Comparison of ENCODE assay signal across 27 cellular contexts in genomic region chr5:77083088-77083487, GRCh38. TPM values are rescaled to one million over a fixed set of nuclear protein-coding genes. Genes with fewer than 3 reads are reported as not detected.
A peak's percentile ranks its signal among the peaks of the same experiment; 100 is the strongest.
DNase-seq lines count a peak whose midpoint lies in the region; ATAC-seq, FAIRE-seq and TF ChIP-seq lines count a peak whose summit lies in the region.
"Had no signal": no experiment of that assay in that cellular context is flagged by ENCODE, and none has a peak within 500 bp of the region (broad histone marks: within the 10 kb centered on the region; RNA-seq: fewer than 3 reads in every experiment).

No MANE protein-coding gene starts in this region.

- H3K4me1 ChIP-seq in K562 (replicated peaks in 1 of 2; ENCODE audit: control insufficient read depth in 2 of 2, insufficient read depth in 2 of 2, low read length in 2 of 2) (peaks cover 0 to 5% of the 10 kb centered on the region in 2 experiments; a peak in 1 of 5 replicates), adrenal gland (replicated peaks in 1 of 2) (peaks cover 5 to 20% of the 10 kb centered on the region in 2 donors)
- peaks cover 5% of the 10 kb centered on the region for H3K4me1 ChIP-seq in effector memory CD4-positive, alpha-beta T cell (ENCODE audit: control insufficient read depth, insufficient read depth, low read length, poor library complexity, severe bottlenecking)
- H3K4me1 ChIP-seq: BE2C, SJCRH30 had no signal

- H2AFZ ChIP-seq in K562 (ENCODE audit: low read depth, low read length), result no peak overlapping the region

- BruUV-seq in K562 (replicated peaks; lab: Mats Ljungman, UMichigan), result no TSS peak

- in situ Hi-C loops in K562 (cut with MboI), result no loop called here

- intact Hi-C loops in K562 (cut with micrococcal nuclease), result no loop called here
- intact Hi-C loops in adrenal gland (cut with DNase I), result no loop called here

- H3K36me3 ChIP-seq in K562 (ENCODE audit: control insufficient read depth, insufficient read depth, low read length), result no peaks in the 10 kb centered on the region
- no peaks in the 10 kb centered on the region for H3K36me3 ChIP-seq in effector memory CD4-positive, alpha-beta T cell (ENCODE audit: control insufficient read depth, insufficient read depth, low read length)
- H3K36me3 ChIP-seq in adrenal gland (replicated peaks in 1 of 2), result no peaks in the 10 kb centered on the region
- H3K36me3 ChIP-seq: BE2C had no signal

- no peaks in the 10 kb centered on the region for H3K9me1 ChIP-seq in K562 (ENCODE audit: control insufficient read depth, insufficient read depth, low read length)

- no peak for FAIRE-seq in K562 (lab: Jason Lieb, UNC)
- FAIRE-seq: GM12891, H1 had no signal

- H4K20me1 ChIP-seq in K562 (replicated peaks; ENCODE audit: control insufficient read depth, insufficient read depth, low read length), result no peaks in the 10 kb centered on the region

- TF ChIP-seq POLR2A in K562 (conservative IDR thresholded peaks at IDR 0.05) (no peak), adrenal gland (IDR thresholded peaks at IDR 0.05) (no peak)

- H3K9me3 ChIP-seq in K562 (replicated peaks; ENCODE audit: control insufficient read depth, insufficient read depth, low read depth, low read length), result no peaks in the 10 kb centered on the region
- no peaks in the 10 kb centered on the region for H3K9me3 ChIP-seq in effector memory CD4-positive, alpha-beta T cell (ENCODE audit: control insufficient read depth, low read length)
- H3K9me3 ChIP-seq in adrenal gland (replicated peaks in 1 of 3), result no peaks in the 10 kb centered on the region
- H3K9me3 ChIP-seq: BE2C, SJCRH30 had no signal

- peak; percentile 40 for ATAC-seq in GM21723 (IDR thresholded peaks at IDR 0.05; ENCODE audit: unreplicated experiment)
- no peak for ATAC-seq in K562
- ATAC-seq in GM18511 (IDR thresholded peaks at IDR 0.05; ENCODE audit: unreplicated experiment), result no peak
- ATAC-seq: PC-3 had no signal

- no peak overlapping the region for H3K9ac ChIP-seq in K562 (ENCODE audit: insufficient read depth in 1 of 2, low read depth in 2 of 2, low read length in 2 of 2)

- TF ChIP-seq EP300 in K562 (IDR thresholded peaks at IDR 0.05; ENCODE audit: low read length), result no peak

- DNase-seq in NCI-H82 (lab: John Stamatoyannopoulos, UW), result peak; percentile 88
- DNase-seq in NCI-H82 treated with DMSO at 0.1 percent for 48 hours (lab: John Stamatoyannopoulos, UW; ENCODE audit: unreplicated experiment), result no peak
- DNase-seq in GM10266 (ENCODE audit: extremely low spot score), result peak; percentile 52
- DNase-seq in K562 (ENCODE audit: extremely low read depth in 1 of 4, low spot score in 3 of 4), result no peak
- DNase-seq in effector memory CD4-positive, alpha-beta T cell, result no peak
- no peak for DNase-seq in adrenal gland
- DNase-seq: 8988T; ACHN; BE2C; CD8-positive, alpha-beta memory T cell; DMS 273 treated with DMSO at 0.1 percent for 48 hours; DMS79 treated with DMSO at 0.1 percent for 48 hours; HCEC 1CT; NCI-H1048; NCI-H1694 treated with DMSO at 0.1 percent for 48 hours; NCI-H2081; NCI-H2227 treated with DMSO at 0.1 percent for 48 hours; NCI-H510A; NCI-H748 treated with DMSO at 0.1 percent for 48 hours; NK-92 treated with Interleukin-12 subunit alpha and Interleukin-12 subunit beta, amount 100 ng/mL, for 24 hours; PC-3; SJCRH30 had no signal

- no peak for TF ChIP-seq RAD21 in K562 (CRISPR knock-in tag; conservative IDR thresholded peaks at IDR 0.05 in 1 of 2, IDR thresholded peaks at IDR 0.05 in 1 of 2)

- POLR2A ChIA-PET in K562 (lab: Yijun Ruan, JAX), result no interaction called here

- CTCF ChIA-PET in K562 (lab: Yijun Ruan, JAX; ENCODE audit: low intra/inter-chr PET ratio), result no interaction called here

- H3K4me2 ChIP-seq in K562 (ENCODE audit: insufficient read depth, low read length), result no peak overlapping the region

- no peaks in the 10 kb centered on the region for H3K79me2 ChIP-seq in K562 (ENCODE audit: control insufficient read depth, insufficient read depth, low read length)

- H3K4me3 ChIP-seq in K562 (no peak overlapping the region), adrenal gland (no peak overlapping the region)
- H3K4me3 ChIP-seq in effector memory CD4-positive, alpha-beta T cell (ENCODE audit: insufficient read depth, low read depth, low read length, poor library complexity, severe bottlenecking), result no peak overlapping the region
- H3K4me3 ChIP-seq: SJCRH30 had no signal

- H3K27ac ChIP-seq in K562 (ENCODE audit: extremely low read depth, low read depth, low read length) (no peak overlapping the region), adrenal gland (no peak overlapping the region)
- H3K27ac ChIP-seq in effector memory CD4-positive, alpha-beta T cell (ENCODE audit: insufficient read depth, low read length, poor library complexity, severe bottlenecking), result no peak overlapping the region
- H3K27ac ChIP-seq: HL-60, SJCRH30 had no signal

- H3K27me3 ChIP-seq in K562 (ENCODE audit: control insufficient read depth in 2 of 2, insufficient read depth in 2 of 2, low read length in 2 of 2) (peaks cover 0 to 15% of the 10 kb centered on the region in 2 experiments; a peak in 2 of 5 replicates), adrenal gland (no peaks in the 10 kb centered on the region)
- H3K27me3 ChIP-seq in effector memory CD4-positive, alpha-beta T cell (replicated peaks; ENCODE audit: control insufficient read depth, insufficient read depth, low read length, poor library complexity, severe bottlenecking), result no peaks in the 10 kb centered on the region
- H3K27me3 ChIP-seq: BE2C, SJCRH30 had no signal

- TF ChIP-seq CTCF in GM10266 (IDR thresholded peaks at IDR 0.05; ENCODE audit: control insufficient read depth, insufficient read depth, low read depth, missing control alignments), result no peak
- no peak for TF ChIP-seq CTCF in K562 (IDR thresholded peaks at IDR 0.05 in 2 of 3, conservative IDR thresholded peaks at IDR 0.05 in 1 of 3; ENCODE audit: insufficient read depth in 2 of 3, low read depth in 1 of 3, low read length in 3 of 3)
- TF ChIP-seq CTCF in adrenal gland (IDR thresholded peaks at IDR 0.05), result no peak

- 7% methylated on average over 5 of the region's 6 CpGs for WGBS in K562 (ENCODE audit: insufficient coverage, low coverage, missing lambda C conversion rate)
- WGBS in adrenal gland, 4 donors, result 88 to 96% (median 90%) methylated on average over 5 to 6 of the region's 6 CpGs

TF ChIP-seq in K562, 482 proteins besides CTCF, POLR2A, EP300 and RAD21 (continues in another document):
- TF ChIP-seq ZBTB34 (CRISPR knock-in tag; IDR thresholded peaks at IDR 0.05), result no peak

RNA-seq across cellular contexts. Expression of gene ZBED3, which starts 4.0 kb away (rescaled TPM):
- total RNA-seq in K562 (2011; cell fraction: chromatin; rRNA removed; ENCODE audit: low replicate concordance), result 0.05 TPM in 1 of 2 replicates, not detected in the other
- total RNA-seq in K562 (2011; cell fraction: nucleolus; rRNA removed), result under 0.01 TPM in 1 of 2 replicates, not detected in the other
- 0.15 TPM in 1 of 2 replicates, not detected in the other for total RNA-seq in K562 (2011; cell fraction: nucleoplasm; rRNA removed)
- not detected in 2 replicates for total RNA-seq in K562 (2014; rRNA removed)
- not detected in 2 replicates for total RNA-seq in K562 (2014; rRNA removed; fragmentation: Illumina TruSeq; extraction: Trizol)
- total RNA-seq in K562 (2015; rRNA removed; fragmentation: Illumina TruSeq; extraction: Trizol), result not detected in 2 replicates
- 0.04 TPM in 1 of 2 replicates, not detected in the other for total RNA-seq in K562 (2021)
- 0.01 TPM in 1 of 2 replicates, not detected in the other for polyA plus RNA-seq in K562 (2011; rRNA removed)
- polyA plus RNA-seq in K562 (2011; cell fraction: cytosol; rRNA removed), result 0.01 TPM in 1 of 2 replicates, not detected in the other
- 0.01 and 0.03 TPM in 2 replicates for polyA plus RNA-seq in K562 (2011; cell fraction: nucleus; rRNA removed)
- 0.03 and 0.04 TPM in 2 replicates for polyA plus RNA-seq in K562 (2012)
- 0.01 TPM in 1 of 2 replicates, not detected in the other for polyA plus RNA-seq in K562 (2014; fragmentation: Illumina TruSeq; extraction: Trizol)
- polyA plus RNA-seq in K562 (2014; fragmentation: Nextera tagmentation; extraction: Ambion mirVana), result under 1 TPM; 0.01 to 0.03 TPM
- polyA plus RNA-seq in K562 (2014; rRNA removed), result not detected in 2 replicates
- polyA minus RNA-seq in K562 (2011; rRNA and poly(A)+ RNA removed), result 0.04 TPM in 1 of 2 replicates, not detected in the other
- not detected in 2 replicates for polyA minus RNA-seq in K562 (2011; cell fraction: cytosol; rRNA and poly(A)+ RNA removed)
- polyA minus RNA-seq in K562 (2011; cell fraction: nucleus; rRNA and poly(A)+ RNA removed), result under 0.01 and 0.11 TPM in 2 replicates
- 10 to 100 TPM in 4 of 8 donors, 1 to 10 TPM in 4; 1.3 to 13.9 (median 10.4) TPM for total RNA-seq in adrenal gland
- polyA plus RNA-seq in adrenal gland, result 1 to 10 TPM; 4.8 to 7.9 (median 5.7) TPM

RNA-seq across cellular contexts. Expression of gene AGGF1, which starts 52.9 kb away (rescaled TPM):
- total RNA-seq in K562 (2011; cell fraction: chromatin; rRNA removed; ENCODE audit: low replicate concordance), result 8.7 and 14.0 TPM in 2 replicates
- total RNA-seq in K562 (2011; cell fraction: nucleolus; rRNA removed), result 4.8 and 7.0 TPM in 2 replicates
- total RNA-seq in K562 (2011; cell fraction: nucleoplasm; rRNA removed), result 7.1 and 8.5 TPM in 2 replicates
- total RNA-seq in K562 (2014; rRNA removed) (15.6 and 19.8 TPM in 2 replicates), K562 (2014; rRNA removed; fragmentation: Illumina TruSeq; extraction: Trizol) (14.7 and 17.8 TPM in 2 replicates), K562 (2015; rRNA removed; fragmentation: Illumina TruSeq; extraction: Trizol) (12.1 and 13.4 TPM in 2 replicates), K562 (2021) (16.7 and 17.2 TPM in 2 replicates), adrenal gland (10 to 100 TPM; 19.7 to 31.4 (median 24.7) TPM)
- polyA plus RNA-seq in K562 (2011; rRNA removed) (15.6 and 20.4 TPM in 2 replicates), K562 (2014; fragmentation: Illumina TruSeq; extraction: Trizol) (10.7 and 12.9 TPM in 2 replicates), K562 (2014; fragmentation: Nextera tagmentation; extraction: Ambion mirVana) (1 to 10 TPM; 5.2 to 5.8 TPM), K562 (2014; rRNA removed) (10.0 and 12.4 TPM in 2 replicates), adrenal gland (10 to 100 TPM in 2 of 3 donors, 1 to 10 TPM in 1; 6.7 to 26.4 (median 11.2) TPM)
- 6.5 and 9.1 TPM in 2 replicates for polyA plus RNA-seq in K562 (2011; cell fraction: cytosol; rRNA removed)
- polyA plus RNA-seq in K562 (2011; cell fraction: nucleus; rRNA removed), result 6.0 and 6.9 TPM in 2 replicates
- polyA plus RNA-seq in K562 (2012), result 10.0 and 12.8 TPM in 2 replicates
- polyA minus RNA-seq in K562 (2011; rRNA and poly(A)+ RNA removed), result 10.4 and 13.3 TPM in 2 replicates
- polyA minus RNA-seq in K562 (2011; cell fraction: cytosol; rRNA and poly(A)+ RNA removed), result 6.3 and 8.2 TPM in 2 replicates
- 9.6 and 15.6 TPM in 2 replicates for polyA minus RNA-seq in K562 (2011; cell fraction: nucleus; rRNA and poly(A)+ RNA removed)

Comparison
In these comparisons a context has a peak if more than half of its experiments do, and no peak if none do; other contexts are left out.
1. DNase-seq: peak in NCI-H82 (single experiment) and GM10266 (single experiment); none in NCI-H82 treated with DMSO at 0.1 percent for 48 hours (single experiment), K562 (0 of 4), effector memory CD4-positive, alpha-beta T cell (0 of 3) and adrenal gland (0 of 7).